In the genomic region with DNA sequence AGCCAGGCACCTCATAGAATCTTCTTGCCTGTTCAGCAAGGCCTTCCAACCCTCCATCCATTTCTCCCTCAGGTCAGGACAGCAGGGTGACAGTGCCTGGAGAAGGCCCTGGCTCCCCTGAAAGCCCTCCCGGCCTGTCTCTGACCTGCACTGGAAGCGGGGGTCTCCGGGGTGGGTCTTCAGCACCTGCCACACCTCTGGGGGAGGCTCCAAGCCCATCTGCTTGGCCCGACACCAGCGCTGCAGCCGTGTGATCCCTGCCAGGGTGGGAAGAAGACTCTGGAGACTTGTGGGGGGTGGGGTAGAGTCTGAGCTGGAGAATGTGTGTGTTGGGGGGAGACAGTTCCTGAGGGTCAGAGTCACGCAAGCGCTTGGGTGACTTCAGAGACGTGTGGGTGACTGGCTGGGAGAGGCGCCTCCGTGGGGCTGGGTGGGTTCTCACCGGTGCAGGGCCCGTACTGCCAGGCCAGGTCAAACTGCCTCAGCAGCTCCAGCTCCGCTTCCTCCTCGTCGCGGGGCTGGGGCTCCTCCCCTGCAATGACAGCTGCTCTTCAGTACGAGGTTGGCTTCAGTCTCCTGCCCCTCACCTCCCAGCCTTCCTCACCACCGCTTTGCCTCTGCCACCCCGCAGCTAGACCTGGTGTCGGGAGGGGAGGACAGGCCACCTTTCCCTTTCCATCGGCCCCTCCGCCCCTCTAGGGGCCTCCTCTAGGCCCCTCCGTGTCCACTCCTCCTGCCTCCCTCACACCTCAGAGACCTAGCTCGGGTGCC, we compare ENCODE assay signal across 9 cellular contexts. TPM values are rescaled to one million over a fixed set of nuclear protein-coding genes. Genes with fewer than 3 reads are reported as not detected.
DNase-seq lines count a peak whose midpoint lies in the region; ATAC-seq, FAIRE-seq and TF ChIP-seq lines count a peak whose summit lies in the region.
"Had no signal": no experiment of that assay in that cellular context is flagged by ENCODE, and none has a peak within 500 bp of the region (broad histone marks: within the 10 kb centered on the region; RNA-seq: fewer than 3 reads in every experiment).

No MANE protein-coding gene starts in this region.

- H3K4me2 ChIP-seq in OCI-LY1 (ENCODE audit: low read length) (peak overlapping the region; percentile 91), mammary epithelial cell (ENCODE audit: insufficient read depth, low read depth, low read length) (peak overlapping the region; percentile 100), HepG2 (ENCODE audit: low read depth, low read length) (peak overlapping the region; percentile 94)

- ATAC-seq in HG02943 (IDR thresholded peaks at IDR 0.05; ENCODE audit: low read depth, unreplicated experiment) (peak; percentile 7), HepG2 (peak; percentile 3)

- peak overlapping the region; percentile 78 for H3K4me3 ChIP-seq in OCI-LY1 (ENCODE audit: low read depth, low read length, poor library complexity, severe bottlenecking)
- peak overlapping the region; percentile 59 to 90 (median 73) for H3K4me3 ChIP-seq in mammary epithelial cell (replicated peaks in 1 of 3; ENCODE audit: insufficient read depth in 1 of 3, low read depth in 2 of 3, low read length in 3 of 3)
- peak overlapping the region; percentile 68 to 90 (median 71) for H3K4me3 ChIP-seq in HepG2 (replicated peaks in 1 of 3; ENCODE audit: insufficient read depth in 1 of 3, low read depth in 2 of 3, low read length in 3 of 3)
- peak overlapping the region; percentile 95 for H3K4me3 ChIP-seq in thymus (ENCODE audit: low read length)

- H4K20me1 ChIP-seq in OCI-LY1 (ENCODE audit: insufficient read depth, low read length) (no peaks in the 10 kb centered on the region), mammary epithelial cell (ENCODE audit: insufficient read depth, low read length) (no peaks in the 10 kb centered on the region), HepG2 (ENCODE audit: insufficient read depth, low read length) (no peaks in the 10 kb centered on the region)

- H3K27me3 ChIP-seq in OCI-LY1 (ENCODE audit: insufficient read depth, low read length) (no peaks in the 10 kb centered on the region), mammary epithelial cell (ENCODE audit: insufficient read depth, low read length) (no peaks in the 10 kb centered on the region), HepG2 (ENCODE audit: control insufficient read depth in 1 of 2, insufficient read depth in 2 of 2, low read length in 2 of 2) (no peaks in the 10 kb centered on the region), thymus (ENCODE audit: control insufficient read depth, insufficient read depth) (no peaks in the 10 kb centered on the region)

- in situ Hi-C loops in mammary epithelial cell (cut with MboI; ENCODE audit: low sequenced_read_pairs in 2 of 2), result no loop called here
- in situ Hi-C loops in HepG2 (cut with HindIII; ENCODE audit: extremely low pct_ligation_motif_present, low pct_unique_long_range_greater_than_20kb), result loop anchor here (5.0 kb wide), 1 partner anchor 35 kb away; no protein-coding TSS in a partner anchor

- H3K9me2 ChIP-seq in OCI-LY1 (ENCODE audit: low read depth, low read length), result no peaks in the 10 kb centered on the region

- H2AFZ ChIP-seq in OCI-LY1 (ENCODE audit: low read length) (no peak overlapping the region), mammary epithelial cell (ENCODE audit: low read depth, low read length) (peak overlapping the region; percentile 86), HepG2 (ENCODE audit: low read length) (no peak overlapping the region)

- intact Hi-C loops in mammary epithelial cell (cut with micrococcal nuclease) (loop anchor here (1.0 to 10.0 kb wide), 2 partner anchors 22 to 352 kb away; no protein-coding TSS in a partner anchor), HepG2 (cut with micrococcal nuclease; ENCODE audit: unreplicated experiment) (no loop called here)

- no peak for TF ChIP-seq RAD21 in HepG2 (CRISPR knock-in tag; IDR thresholded peaks at IDR 0.05)

- peaks cover 64% of the 10 kb centered on the region for H3K4me1 ChIP-seq in OCI-LY1 (ENCODE audit: insufficient read depth, low read length, severe bottlenecking)
- H3K4me1 ChIP-seq in mammary epithelial cell (ENCODE audit: insufficient read depth, low read length), result peaks cover 55% of the 10 kb centered on the region
- peaks cover 46% of the 10 kb centered on the region for H3K4me1 ChIP-seq in HepG2 (ENCODE audit: insufficient read depth, low read length)
- peaks cover 14% of the 10 kb centered on the region for H3K4me1 ChIP-seq in thymus (ENCODE audit: control insufficient read depth, insufficient read depth, low read length)

- no peaks in the 10 kb centered on the region for H3F3A ChIP-seq in OCI-LY1 (ENCODE audit: insufficient read depth, low read length)

- CTCF ChIA-PET in mammary epithelial cell (lab: Charles Lee; ENCODE audit: low non-redundant PET), result no interaction called here
- CTCF ChIA-PET in HepG2 (lab: Yijun Ruan, JAX; ENCODE audit: low intra/inter-chr PET ratio, low total read pairs), result interaction anchor here (1.7 kb wide), 1 partner anchor 30 kb away, joined by 6 read pairs; no protein-coding TSS in a partner anchor

- FAIRE-seq in HepG2 (lab: Jason Lieb, UNC), result no peak
- FAIRE-seq: islet of Langerhans had no signal

- 12% methylated on average over 13 of the region's 25 CpGs for WGBS in mammary epithelial cell (ENCODE audit: low coverage, missing lambda C conversion rate)
- 6% methylated on average over 15 of the region's 25 CpGs for WGBS in HepG2 (ENCODE audit: low lambda C conversion rate)
- WGBS in thymus, result 24% methylated on average over 25 of the region's 25 CpGs

- POLR2A ChIA-PET in HepG2 (lab: Yijun Ruan, JAX), result interaction anchor here (0.7 to 9.7 kb wide), 18 partner anchors 8 to 298 kb away, joined by 3 to 365 read pairs (median 6); a partner anchor contains a TSS

- H3K27ac ChIP-seq in OCI-LY1 (ENCODE audit: low read depth, low read length, poor library complexity, severe bottlenecking), result peak overlapping the region; percentile 98
- H3K27ac ChIP-seq in mammary epithelial cell (ENCODE audit: insufficient read depth, low read depth, low read length), result peak overlapping the region; percentile 78
- peak overlapping the region; percentile 79 for H3K27ac ChIP-seq in HepG2 (ENCODE audit: extremely low read length, insufficient read depth, low read length)
- peak overlapping the region; percentile 99 for H3K27ac ChIP-seq in thymus (ENCODE audit: low read depth)

- BruUV-seq in mammary epithelial cell (replicated peaks; lab: Mats Ljungman, UMichigan) (TSS peak; percentile 64), HepG2 (replicated peaks; lab: Mats Ljungman, UMichigan) (TSS peak; percentile 85)

- no peak for TF ChIP-seq CTCF in OCI-LY1 (IDR thresholded peaks at IDR 0.05; ENCODE audit: low read length)
- no peak for TF ChIP-seq CTCF in mammary epithelial cell (conservative IDR thresholded peaks at IDR 0.05 in 1 of 2, IDR thresholded peaks at IDR 0.05 in 1 of 2; ENCODE audit: extremely low read depth in 1 of 2, insufficient read depth in 1 of 2, low read depth in 1 of 2, low read length in 2 of 2)
- TF ChIP-seq CTCF in HepG2 (CRISPR knock-in tag; IDR thresholded peaks at IDR 0.05), result no peak

- H3K36me3 ChIP-seq in OCI-LY1 (ENCODE audit: insufficient read depth, low read length) (peaks cover 8% of the 10 kb centered on the region), mammary epithelial cell (ENCODE audit: insufficient read depth, low read length) (no peaks in the 10 kb centered on the region), HepG2 (replicated peaks in 1 of 2; ENCODE audit: control insufficient read depth in 1 of 2, insufficient read depth in 2 of 2, low read length in 2 of 2) (no peaks in the 10 kb centered on the region), thymus (ENCODE audit: control insufficient read depth, insufficient read depth) (no peaks in the 10 kb centered on the region)

- no peaks in the 10 kb centered on the region for H3K9me3 ChIP-seq in OCI-LY1 (ENCODE audit: low read length)
- H3K9me3 ChIP-seq in mammary epithelial cell (replicated peaks; ENCODE audit: insufficient read depth, low read length), result no peaks in the 10 kb centered on the region
- no peaks in the 10 kb centered on the region for H3K9me3 ChIP-seq in HepG2 (ENCODE audit: low read length)
- no peaks in the 10 kb centered on the region for H3K9me3 ChIP-seq in thymus (ENCODE audit: control insufficient read depth)

- no peak for TF ChIP-seq POLR2A in HepG2 (IDR thresholded peaks at IDR 0.05; ENCODE audit: insufficient read depth in 1 of 2, low read depth in 2 of 2, low read length in 2 of 2)

- TF ChIP-seq EP300 in HepG2 (IDR thresholded peaks at IDR 0.05; ENCODE audit: low read depth in 2 of 2, low read length in 2 of 2) (no peak), HepG2 (CRISPR knock-in tag; IDR thresholded peaks at IDR 0.05; ENCODE audit: borderline replicate concordance) (no peak)

- H3K9ac ChIP-seq in OCI-LY1 (ENCODE audit: low read length), result peak overlapping the region; percentile 93
- peak overlapping the region; percentile 77 for H3K9ac ChIP-seq in mammary epithelial cell (ENCODE audit: insufficient read depth, low read length)
- peak overlapping the region; percentile 64 for H3K9ac ChIP-seq in HepG2 (ENCODE audit: insufficient read depth, low read depth, low read length)

- peak; percentile 17 for DNase-seq in activated CD8-positive, alpha-beta memory T cell treated with anti-CD3 and anti-CD28 coated beads, Interleukin-2, amount 50 U/mL, for 4 hours
- DNase-seq in activated CD8-positive, alpha-beta memory T cell treated with anti-CD3 and anti-CD28 coated beads, Interleukin-2, amount 50 U/mL, for 48 hours, result no peak
- no peak for DNase-seq in mammary epithelial cell
- DNase-seq in HepG2 (ENCODE audit: low spot score), result peak; percentile 20
- no peak for DNase-seq in NCI-H226

- dilution Hi-C loops in mammary epithelial cell (cut with HindIII; ENCODE audit: low sequenced_read_pairs), result no loop called here

- no peaks in the 10 kb centered on the region for H3K79me2 ChIP-seq in OCI-LY1 (ENCODE audit: insufficient read depth, low read length)
- H3K79me2 ChIP-seq in mammary epithelial cell (ENCODE audit: insufficient read depth, low read length), result peaks cover 15% of the 10 kb centered on the region
- H3K79me2 ChIP-seq in HepG2 (ENCODE audit: insufficient read depth, low read length), result no peaks in the 10 kb centered on the region

RNA-seq across cellular contexts. Expression of a gene that starts 0.6 kb away (rescaled TPM):
- total RNA-seq in mammary epithelial cell (10 to 100 TPM; 39.2 to 75.2 TPM), HepG2 (2016; rRNA removed; fragmentation: Illumina TruSeq; extraction: Trizol) (10.5 and 10.9 TPM in 2 replicates)
- polyA plus RNA-seq in mammary epithelial cell (86.3 TPM), HepG2 (2011; rRNA removed) (27.4 and 35.1 TPM in 2 replicates), thymus (143 TPM)
- 5.9 TPM for polyA minus RNA-seq in mammary epithelial cell
- 5.2 and 7.4 TPM in 2 replicates for total RNA-seq in HepG2 (2016; cell fraction: cytosol; rRNA removed; fragmentation: Illumina TruSeq; extraction: Trizol; ENCODE audit: low read depth)
- total RNA-seq in HepG2 (2016; cell fraction: insoluble cytoplasmic fraction; rRNA removed; fragmentation: Illumina TruSeq; extraction: Trizol), result 9.4 and 11.7 TPM in 2 replicates
- total RNA-seq in HepG2 (2016; cell fraction: membrane; rRNA removed; fragmentation: Illumina TruSeq; extraction: Trizol), result 9.2 and 9.7 TPM in 2 replicates
- 4.2 and 8.2 TPM in 2 replicates for total RNA-seq in HepG2 (2016; cell fraction: nucleus; rRNA removed; fragmentation: Illumina TruSeq; extraction: Trizol)
- 32.2 and 49.3 TPM in 2 replicates for polyA plus RNA-seq in HepG2 (2011; cell fraction: cytosol; rRNA removed)
- polyA plus RNA-seq in HepG2 (2011; cell fraction: nucleus; rRNA removed), result 59.7 and 63.0 TPM in 2 replicates
- 16.6 and 24.1 TPM in 2 replicates for polyA plus RNA-seq in HepG2 (2012)
- polyA plus RNA-seq in HepG2 (2016; cell fraction: cytosol; fragmentation: Illumina TruSeq; extraction: Trizol; ENCODE audit: low read depth), result 5.8 and 8.7 TPM in 2 replicates
- 10.2 and 12.5 TPM in 2 replicates for polyA plus RNA-seq in HepG2 (2016; cell fraction: insoluble cytoplasmic fraction; fragmentation: Illumina TruSeq; extraction: Trizol; ENCODE audit: low read depth)
- polyA plus RNA-seq in HepG2 (2016; cell fraction: membrane; fragmentation: Illumina TruSeq; extraction: Trizol; ENCODE audit: low read depth), result 7.5 and 7.8 TPM in 2 replicates
- 12.5 and 16.3 TPM in 2 replicates for polyA plus RNA-seq in HepG2 (2016; cell fraction: nucleus; fragmentation: Illumina TruSeq; extraction: Trizol; ENCODE audit: insufficient read depth, low read depth)
- polyA minus RNA-seq in HepG2 (2011; rRNA and poly(A)+ RNA removed; ENCODE audit: low replicate concordance), result 10.3 and 10.4 TPM in 2 replicates
- 10.2 and 11.6 TPM in 2 replicates for polyA minus RNA-seq in HepG2 (2011; cell fraction: cytosol; rRNA and poly(A)+ RNA removed)
- 7.2 and 9.7 TPM in 2 replicates for polyA minus RNA-seq in HepG2 (2011; cell fraction: nucleus; rRNA and poly(A)+ RNA removed)

RNA-seq across cellular contexts. Expression of a gene that starts 20.7 kb away (rescaled TPM):
- total RNA-seq in mammary epithelial cell (10 to 100 TPM in 1 of 2 donors, 1 to 10 TPM in 1; 8.3 to 12.5 TPM), HepG2 (2016; rRNA removed; fragmentation: Illumina TruSeq; extraction: Trizol) (0.48 and 0.49 TPM in 2 replicates)
- polyA plus RNA-seq in mammary epithelial cell (15.4 TPM), HepG2 (2011; rRNA removed) (0.78 and 0.80 TPM in 2 replicates), thymus (2.0 TPM)
- 21.4 TPM for polyA minus RNA-seq in mammary epithelial cell
- 0.26 and 0.40 TPM in 2 replicates for total RNA-seq in HepG2 (2016; cell fraction: cytosol; rRNA removed; fragmentation: Illumina TruSeq; extraction: Trizol; ENCODE audit: low read depth)
- total RNA-seq in HepG2 (2016; cell fraction: insoluble cytoplasmic fraction; rRNA removed; fragmentation: Illumina TruSeq; extraction: Trizol), result 0.48 and 0.54 TPM in 2 replicates
- total RNA-seq in HepG2 (2016; cell fraction: membrane; rRNA removed; fragmentation: Illumina TruSeq; extraction: Trizol), result 0.83 and 1.2 TPM in 2 replicates
- total RNA-seq in HepG2 (2016; cell fraction: nucleus; rRNA removed; fragmentation: Illumina TruSeq; extraction: Trizol), result 0.50 and 0.53 TPM in 2 replicates
- 0.76 and 1.3 TPM in 2 replicates for polyA plus RNA-seq in HepG2 (2011; cell fraction: cytosol; rRNA removed)
- 2.5 and 3.0 TPM in 2 replicates for polyA plus RNA-seq in HepG2 (2011; cell fraction: nucleus; rRNA removed)
- 0.16 and 0.44 TPM in 2 replicates for polyA plus RNA-seq in HepG2 (2012)
- 0.32 and 0.45 TPM in 2 replicates for polyA plus RNA-seq in HepG2 (2016; cell fraction: cytosol; fragmentation: Illumina TruSeq; extraction: Trizol; ENCODE audit: low read depth)
- 0.64 and 0.76 TPM in 2 replicates for polyA plus RNA-seq in HepG2 (2016; cell fraction: insoluble cytoplasmic fraction; fragmentation: Illumina TruSeq; extraction: Trizol; ENCODE audit: low read depth)
- 0.64 and 0.71 TPM in 2 replicates for polyA plus RNA-seq in HepG2 (2016; cell fraction: membrane; fragmentation: Illumina TruSeq; extraction: Trizol; ENCODE audit: low read depth)
- polyA plus RNA-seq in HepG2 (2016; cell fraction: nucleus; fragmentation: Illumina TruSeq; extraction: Trizol; ENCODE audit: insufficient read depth, low read depth), result 2.1 and 3.2 TPM in 2 replicates
- 1.7 and 8.5 TPM in 2 replicates for polyA minus RNA-seq in HepG2 (2011; rRNA and poly(A)+ RNA removed; ENCODE audit: low replicate concordance)
- 0.79 TPM in 1 of 2 replicates, not detected in the other for polyA minus RNA-seq in HepG2 (2011; cell fraction: cytosol; rRNA and poly(A)+ RNA removed)
- polyA minus RNA-seq in HepG2 (2011; cell fraction: nucleus; rRNA and poly(A)+ RNA removed), result 0.25 and 0.26 TPM in 2 replicates

RNA-seq across cellular contexts. Expression of a gene that starts 39.1 kb away (rescaled TPM):
- total RNA-seq in mammary epithelial cell (10 to 100 TPM in 1 of 2 donors, 1 to 10 TPM in 1; 6.5 to 17.2 TPM), HepG2 (2016; rRNA removed; fragmentation: Illumina TruSeq; extraction: Trizol) (6.1 and 10.1 TPM in 2 replicates)
- polyA plus RNA-seq in mammary epithelial cell (15.4 TPM), HepG2 (2011; rRNA removed) (14.7 and 15.7 TPM in 2 replicates), thymus (35.2 TPM)
- polyA minus RNA-seq in mammary epithelial cell, result 4.8 TPM
- 4.1 and 5.9 TPM in 2 replicates for total RNA-seq in HepG2 (2016; cell fraction: cytosol; rRNA removed; fragmentation: Illumina TruSeq; extraction: Trizol; ENCODE audit: low read depth)
- total RNA-seq in HepG2 (2016; cell fraction: insoluble cytoplasmic fraction; rRNA removed; fragmentation: Illumina TruSeq; extraction: Trizol), result 5.8 and 13.4 TPM in 2 replicates
- 4.4 and 5.5 TPM in 2 replicates for total RNA-seq in HepG2 (2016; cell fraction: membrane; rRNA removed; fragmentation: Illumina TruSeq; extraction: Trizol)
- total RNA-seq in HepG2 (2016; cell fraction: nucleus; rRNA removed; fragmentation: Illumina TruSeq; extraction: Trizol), result 14.1 and 16.4 TPM in 2 replicates
- polyA plus RNA-seq in HepG2 (2011; cell fraction: cytosol; rRNA removed), result 4.4 and 7.5 TPM in 2 replicates
- polyA plus RNA-seq in HepG2 (2011; cell fraction: nucleus; rRNA removed), result 60.6 and 87.4 TPM in 2 replicates
- 6.9 and 9.5 TPM in 2 replicates for polyA plus RNA-seq in HepG2 (2012)
- polyA plus RNA-seq in HepG2 (2016; cell fraction: cytosol; fragmentation: Illumina TruSeq; extraction: Trizol; ENCODE audit: low read depth), result 3.7 and 4.6 TPM in 2 replicates
- polyA plus RNA-seq in HepG2 (2016; cell fraction: insoluble cytoplasmic fraction; fragmentation: Illumina TruSeq; extraction: Trizol; ENCODE audit: low read depth), result 6.4 and 7.5 TPM in 2 replicates
- polyA plus RNA-seq in HepG2 (2016; cell fraction: membrane; fragmentation: Illumina TruSeq; extraction: Trizol; ENCODE audit: low read depth), result 4.8 and 5.8 TPM in 2 replicates
- polyA plus RNA-seq in HepG2 (2016; cell fraction: nucleus; fragmentation: Illumina TruSeq; extraction: Trizol; ENCODE audit: insufficient read depth, low read depth), result 61.7 and 63.7 TPM in 2 replicates
- polyA minus RNA-seq in HepG2 (2011; rRNA and poly(A)+ RNA removed; ENCODE audit: low replicate concordance), result 6.7 and 12.7 TPM in 2 replicates
- 1.9 and 4.6 TPM in 2 replicates for polyA minus RNA-seq in HepG2 (2011; cell fraction: cytosol; rRNA and poly(A)+ RNA removed)
- 11.1 TPM in 2 replicates for polyA minus RNA-seq in HepG2 (2011; cell fraction: nucleus; rRNA and poly(A)+ RNA removed)

RNA-seq across cellular contexts. Expression of a gene that starts 48.9 kb away (rescaled TPM):
- total RNA-seq in mammary epithelial cell, result 100 to 1,000 TPM; 178 to 182 TPM
- polyA plus RNA-seq in mammary epithelial cell, result 331 TPM
- 255 TPM for polyA minus RNA-seq in mammary epithelial cell
- total RNA-seq in HepG2 (2016; rRNA removed; fragmentation: Illumina TruSeq; extraction: Trizol), result 170 and 188 TPM in 2 replicates
- total RNA-seq in HepG2 (2016; cell fraction: cytosol; rRNA removed; fragmentation: Illumina TruSeq; extraction: Trizol; ENCODE audit: low read depth), result 49.0 and 62.5 TPM in 2 replicates
- total RNA-seq in HepG2 (2016; cell fraction: insoluble cytoplasmic fraction; rRNA removed; fragmentation: Illumina TruSeq; extraction: Trizol), result 171 and 181 TPM in 2 replicates
- total RNA-seq in HepG2 (2016; cell fraction: membrane; rRNA removed; fragmentation: Illumina TruSeq; extraction: Trizol), result 78.0 and 95.5 TPM in 2 replicates
- total RNA-seq in HepG2 (2016; cell fraction: nucleus; rRNA removed; fragmentation: Illumina TruSeq; extraction: Trizol), result 66.5 and 72.2 TPM in 2 replicates
- 149 and 173 TPM in 2 replicates for polyA plus RNA-seq in HepG2 (2011; rRNA removed)
- polyA plus RNA-seq in HepG2 (2011; cell fraction: cytosol; rRNA removed), result 212 and 274 TPM in 2 replicates
- 137 and 147 TPM in 2 replicates for polyA plus RNA-seq in HepG2 (2011; cell fraction: nucleus; rRNA removed)
- polyA plus RNA-seq in HepG2 (2012), result 91.5 and 93.8 TPM in 2 replicates
- polyA plus RNA-seq in HepG2 (2016; cell fraction: cytosol; fragmentation: Illumina TruSeq; extraction: Trizol; ENCODE audit: low read depth), result 58.1 and 67.4 TPM in 2 replicates
- 192 and 207 TPM in 2 replicates for polyA plus RNA-seq in HepG2 (2016; cell fraction: insoluble cytoplasmic fraction; fragmentation: Illumina TruSeq; extraction: Trizol; ENCODE audit: low read depth)
- 72.5 and 83.6 TPM in 2 replicates for polyA plus RNA-seq in HepG2 (2016; cell fraction: membrane; fragmentation: Illumina TruSeq; extraction: Trizol; ENCODE audit: low read depth)
- 110 and 123 TPM in 2 replicates for polyA plus RNA-seq in HepG2 (2016; cell fraction: nucleus; fragmentation: Illumina TruSeq; extraction: Trizol; ENCODE audit: insufficient read depth, low read depth)
- 209 and 295 TPM in 2 replicates for polyA minus RNA-seq in HepG2 (2011; rRNA and poly(A)+ RNA removed; ENCODE audit: low replicate concordance)
- 83.6 and 84.9 TPM in 2 replicates for polyA minus RNA-seq in HepG2 (2011; cell fraction: cytosol; rRNA and poly(A)+ RNA removed)
- polyA minus RNA-seq in HepG2 (2011; cell fraction: nucleus; rRNA and poly(A)+ RNA removed), result 31.7 and 34.7 TPM in 2 replicates
- polyA plus RNA-seq in thymus, result 141 TPM

RNA-seq across cellular contexts. Expression of a gene that starts 49.4 kb away (rescaled TPM):
- total RNA-seq in mammary epithelial cell (10 to 100 TPM; 47.0 to 86.9 TPM), HepG2 (2016; rRNA removed; fragmentation: Illumina TruSeq; extraction: Trizol) (7.5 and 12.4 TPM in 2 replicates)
- polyA plus RNA-seq in mammary epithelial cell (34.8 TPM), HepG2 (2011; rRNA removed) (18.6 and 18.8 TPM in 2 replicates), thymus (11.8 TPM)
- polyA minus RNA-seq in mammary epithelial cell, result 21.2 TPM
- total RNA-seq in HepG2 (2016; cell fraction: cytosol; rRNA removed; fragmentation: Illumina TruSeq; extraction: Trizol; ENCODE audit: low read depth), result 2.6 and 4.3 TPM in 2 replicates
- 5.5 and 11.6 TPM in 2 replicates for total RNA-seq in HepG2 (2016; cell fraction: insoluble cytoplasmic fraction; rRNA removed; fragmentation: Illumina TruSeq; extraction: Trizol)
- total RNA-seq in HepG2 (2016; cell fraction: membrane; rRNA removed; fragmentation: Illumina TruSeq; extraction: Trizol), result 5.3 and 7.4 TPM in 2 replicates
- total RNA-seq in HepG2 (2016; cell fraction: nucleus; rRNA removed; fragmentation: Illumina TruSeq; extraction: Trizol), result 13.3 and 15.7 TPM in 2 replicates
- 5.6 and 8.3 TPM in 2 replicates for polyA plus RNA-seq in HepG2 (2011; cell fraction: cytosol; rRNA removed)
- polyA plus RNA-seq in HepG2 (2011; cell fraction: nucleus; rRNA removed), result 74.8 and 103 TPM in 2 replicates
- 15.3 and 17.6 TPM in 2 replicates for polyA plus RNA-seq in HepG2 (2012)
- polyA plus RNA-seq in HepG2 (2016; cell fraction: cytosol; fragmentation: Illumina TruSeq; extraction: Trizol; ENCODE audit: low read depth), result 4.4 and 5.1 TPM in 2 replicates
- 8.5 and 13.0 TPM in 2 replicates for polyA plus RNA-seq in HepG2 (2016; cell fraction: insoluble cytoplasmic fraction; fragmentation: Illumina TruSeq; extraction: Trizol; ENCODE audit: low read depth)
- 7.7 and 10.7 TPM in 2 replicates for polyA plus RNA-seq in HepG2 (2016; cell fraction: membrane; fragmentation: Illumina TruSeq; extraction: Trizol; ENCODE audit: low read depth)
- 31.0 and 36.7 TPM in 2 replicates for polyA plus RNA-seq in HepG2 (2016; cell fraction: nucleus; fragmentation: Illumina TruSeq; extraction: Trizol; ENCODE audit: insufficient read depth, low read depth)
- polyA minus RNA-seq in HepG2 (2011; rRNA and poly(A)+ RNA removed; ENCODE audit: low replicate concordance), result 9.3 and 33.1 TPM in 2 replicates
- polyA minus RNA-seq in HepG2 (2011; cell fraction: cytosol; rRNA and poly(A)+ RNA removed), result 5.9 and 7.6 TPM in 2 replicates
- polyA minus RNA-seq in HepG2 (2011; cell fraction: nucleus; rRNA and poly(A)+ RNA removed), result 12.7 and 14.4 TPM in 2 replicates

Comparison
In these comparisons a context has a peak if more than half of its experiments do, and no peak if none do; other contexts are left out.
1. DNase-seq: peak in activated CD8-positive, alpha-beta memory T cell treated with anti-CD3 and anti-CD28 coated beads, Interleukin-2, amount 50 U/mL, for 4 hours (single experiment) and HepG2 (single experiment); none in activated CD8-positive, alpha-beta memory T cell treated with anti-CD3 and anti-CD28 coated beads, Interleukin-2, amount 50 U/mL, for 48 hours (single experiment), mammary epithelial cell (single experiment) and NCI-H226 (single experiment).
2. Peak in every context shown above with its lines, with median percentiles within 50 percentile points of each other: H3K27ac ChIP-seq, H3K4me2 ChIP-seq, H3K4me3 ChIP-seq and H3K9ac ChIP-seq.